Comparison of ENCODE assay signal across 23 cellular contexts in the genomic region with DNA sequence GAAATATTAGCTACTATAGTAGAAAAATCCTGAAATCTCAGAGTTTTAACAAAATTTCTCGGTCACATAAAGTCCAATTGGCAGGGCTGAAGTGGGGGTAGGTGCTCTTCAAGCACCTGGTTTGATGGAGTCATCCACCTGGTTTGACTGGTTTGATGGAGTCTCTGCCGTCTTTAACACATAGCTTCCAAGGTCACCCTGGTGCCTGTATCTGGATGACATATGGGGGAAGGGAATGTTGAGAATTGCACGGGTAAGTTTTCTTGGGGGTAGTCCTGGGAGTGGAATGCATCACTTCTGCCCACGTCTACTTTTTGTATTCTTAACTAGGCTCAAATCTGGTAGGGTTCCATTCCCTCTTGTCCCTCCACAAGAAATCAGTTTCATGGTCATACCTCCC.
"Had no signal": no experiment of that assay in that cellular context is flagged by ENCODE, and none has a peak within 500 bp of the region (broad histone marks: within the 10 kb centered on the region; RNA-seq: fewer than 3 reads in every experiment).

No MANE protein-coding gene starts in this region.

- H3K4me2 ChIP-seq: smooth muscle cell had no signal

- H3K27me3 ChIP-seq: right atrium auricular region, testis, tibial nerve, vagina had no signal

- ATAC-seq: effector memory CD8-positive, alpha-beta T cell; left lobe of liver; naive thymus-derived CD4-positive, alpha-beta T cell; sciatic nerve had no signal

- H3K36me3 Mint-ChIP-seq: naive thymus-derived CD4-positive, alpha-beta T cell had no signal

- H3K4me1 ChIP-seq: prostate gland, right atrium auricular region, testis, tibial nerve, vagina had no signal

- H3K27ac ChIP-seq: prostate gland, right atrium auricular region, testis, tibial nerve, vagina had no signal

- DNase-seq: cortex of kidney; effector memory CD8-positive, alpha-beta T cell; hypothalamus; kidney; mesenchymal stem cell; midbrain; naive thymus-derived CD4-positive, alpha-beta T cell; nucleus accumbens; stimulated activated CD4-positive, alpha-beta T cell treated with anti-CD3 and anti-CD28 coated beads, Interleukin-12 subunit alpha, Interleukin-12 subunit beta, amount 100 ng/mL, for 4 hours; stimulated activated CD4-positive, alpha-beta T cell treated with anti-CD3 and anti-CD28 coated beads, Interleukin-1b, Interleukin-23, amount 100 ng/mL, for 48 hours; stimulated activated CD4-positive, alpha-beta T cell treated with anti-CD3 and anti-CD28 coated beads, Interleukin-4, amount 100 ng/mL, for 1 hour; stimulated activated CD8-positive, alpha-beta memory T cell treated with anti-CD3 and anti-CD28 coated beads, Interleukin-4, amount 100 ng/mL, for 48 hours; stimulated activated naive CD4-positive, alpha-beta T cell; substantia nigra; testis had no signal

- H3K9me3 ChIP-seq: prostate gland, right atrium auricular region, testis, tibial nerve, vagina had no signal

- H3K4me3 Mint-ChIP-seq: effector memory CD8-positive, alpha-beta T cell; naive thymus-derived CD4-positive, alpha-beta T cell; nephron had no signal

- H3K27me3 Mint-ChIP-seq: effector memory CD8-positive, alpha-beta T cell; naive thymus-derived CD4-positive, alpha-beta T cell had no signal

- H3K27ac Mint-ChIP-seq: effector memory CD8-positive, alpha-beta T cell; naive thymus-derived CD4-positive, alpha-beta T cell; nephron had no signal

- H3K4me3 ChIP-seq: prostate gland, right atrium auricular region, smooth muscle cell, testis, tibial nerve, vagina had no signal

- H3K4me1 Mint-ChIP-seq: naive thymus-derived CD4-positive, alpha-beta T cell; nephron had no signal

- H3K36me3 ChIP-seq: prostate gland, right atrium auricular region, tibial nerve, vagina had no signal
